1 cellular context compared by ENCODE assay signal in genomic region chr2:217713395-217714267, GRCh38.
TF ChIP-seq lines count a peak whose summit lies in the region.

No MANE protein-coding gene starts in this region.

TF ChIP-seq in HepG2, 621 proteins besides CTCF, POLR2A, EP300 and RAD21 (continued from another document and continues in another):
- TF ChIP-seq CSRNP2 (CRISPR knock-in tag; conservative IDR thresholded peaks at IDR 0.05; ENCODE audit: low read depth) (no peak), CEBPG (CRISPR knock-in tag; IDR thresholded peaks at IDR 0.05) (peak; percentile 81), CENPBD1 (CRISPR knock-in tag; IDR thresholded peaks at IDR 0.05; ENCODE audit: borderline replicate concordance, low read depth) (no peak), ZNF564 (CRISPR knock-in tag; IDR thresholded peaks at IDR 0.05) (no peak), BRD4 (CRISPR knock-in tag; IDR thresholded peaks at IDR 0.05) (no peak), CERS6 (CRISPR knock-in tag; IDR thresholded peaks at IDR 0.05) (no peak), MEIS1 (CRISPR knock-in tag; IDR thresholded peaks at IDR 0.05; ENCODE audit: borderline replicate concordance) (peak; percentile 15; the same call in 1 of the 2 replicates), ZBTB20 (CRISPR knock-in tag; IDR thresholded peaks at IDR 0.05; ENCODE audit: borderline replicate concordance, low read depth) (no peak), ZFP82 (CRISPR knock-in tag; IDR thresholded peaks at IDR 0.05; ENCODE audit: borderline replicate concordance) (no peak), ZBTB1 (CRISPR knock-in tag; IDR thresholded peaks at IDR 0.05; ENCODE audit: borderline replicate concordance) (no peak), XBP1 (CRISPR knock-in tag; IDR thresholded peaks at IDR 0.05) (no peak), ZNF350 (CRISPR knock-in tag; IDR thresholded peaks at IDR 0.05; ENCODE audit: borderline replicate concordance, low read depth) (no peak), ZNF709 (CRISPR knock-in tag; IDR thresholded peaks at IDR 0.05) (no peak), ZNF317 (CRISPR knock-in tag; IDR thresholded peaks at IDR 0.05) (no peak), FOXC1 (CRISPR knock-in tag; IDR thresholded peaks at IDR 0.05; ENCODE audit: borderline replicate concordance) (0 out of 2 replicates have a peak, but pooled peaks have one; percentile 36), ZNF20 (CRISPR knock-in tag; IDR thresholded peaks at IDR 0.05) (no peak), NRL (CRISPR knock-in tag; IDR thresholded peaks at IDR 0.05; ENCODE audit: borderline replicate concordance) (peak; percentile 67; the same call in 1 of the 2 replicates), ZNF549 (CRISPR knock-in tag; IDR thresholded peaks at IDR 0.05) (no peak), ZNF644 (CRISPR knock-in tag; IDR thresholded peaks at IDR 0.05; ENCODE audit: low read depth) (no peak), GMEB2 (CRISPR knock-in tag; IDR thresholded peaks at IDR 0.05; ENCODE audit: low read depth) (no peak), NFIB (CRISPR knock-in tag; IDR thresholded peaks at IDR 0.05; ENCODE audit: borderline replicate concordance) (0 out of 2 replicates have a peak, but pooled peaks have one; percentile 53), ZNF768 (CRISPR knock-in tag; IDR thresholded peaks at IDR 0.05) (no peak), HOXD1 (CRISPR knock-in tag; IDR thresholded peaks at IDR 0.05) (0 out of 2 replicates have a peak, but pooled peaks have one; percentile 40), PREB (CRISPR knock-in tag; IDR thresholded peaks at IDR 0.05) (no peak), MNT (IDR thresholded peaks at IDR 0.05) (no peak), ZNF224 (CRISPR knock-in tag; IDR thresholded peaks at IDR 0.05) (no peak), STAT6 (CRISPR knock-in tag; IDR thresholded peaks at IDR 0.05; ENCODE audit: borderline replicate concordance) (no peak), ZNF792 (CRISPR knock-in tag; IDR thresholded peaks at IDR 0.05) (no peak), SOX5 (CRISPR knock-in tag; IDR thresholded peaks at IDR 0.05; ENCODE audit: borderline replicate concordance) (no peak), JUN (CRISPR knock-in tag; IDR thresholded peaks at IDR 0.05) (no peak), DR1 (CRISPR knock-in tag; IDR thresholded peaks at IDR 0.05) (no peak), SIN3B (IDR thresholded peaks at IDR 0.05; ENCODE audit: low read length) (no peak), ZNF546 (CRISPR knock-in tag; conservative IDR thresholded peaks at IDR 0.05) (no peak), RARA (CRISPR knock-in tag; IDR thresholded peaks at IDR 0.05) (no peak), HDAC2 (CRISPR knock-in tag; IDR thresholded peaks at IDR 0.05) (no peak), ZNF343 (CRISPR knock-in tag; IDR thresholded peaks at IDR 0.05) (no peak), MEF2D (CRISPR knock-in tag; IDR thresholded peaks at IDR 0.05) (no peak), ZNF251 (CRISPR knock-in tag; IDR thresholded peaks at IDR 0.05) (no peak), ZNF326 (CRISPR knock-in tag; IDR thresholded peaks at IDR 0.05; ENCODE audit: borderline replicate concordance) (no peak), ZNF484 (CRISPR knock-in tag; IDR thresholded peaks at IDR 0.05; ENCODE audit: borderline replicate concordance, low read depth) (no peak), REPIN1 (CRISPR knock-in tag; IDR thresholded peaks at IDR 0.05; ENCODE audit: borderline replicate concordance, low read depth) (no peak), ZBTB34 (CRISPR knock-in tag; IDR thresholded peaks at IDR 0.05) (no peak), JARID2 (CRISPR knock-in tag; IDR thresholded peaks at IDR 0.05; ENCODE audit: insufficient replicate concordance) (no peak), MLXIP (CRISPR knock-in tag; IDR thresholded peaks at IDR 0.05; ENCODE audit: borderline replicate concordance) (no peak), SMARCE1 (IDR thresholded peaks at IDR 0.05; ENCODE audit: borderline replicate concordance) (no peak), LBX2 (CRISPR knock-in tag; IDR thresholded peaks at IDR 0.05; ENCODE audit: borderline replicate concordance) (no peak), TEAD3 (CRISPR knock-in tag; optimal IDR thresholded peaks at IDR 0.05; ENCODE audit: borderline replicate concordance) (no peak), CREBL2 (CRISPR knock-in tag; IDR thresholded peaks at IDR 0.05; ENCODE audit: borderline replicate concordance) (no peak), FOSL2 (CRISPR knock-in tag; IDR thresholded peaks at IDR 0.05) (no peak), TCF7 (IDR thresholded peaks at IDR 0.05; ENCODE audit: low read depth) (no peak), NCOA2 (CRISPR knock-in tag; IDR thresholded peaks at IDR 0.05) (no peak), ZNF543 (CRISPR knock-in tag; IDR thresholded peaks at IDR 0.05) (no peak), STAT5B (CRISPR knock-in tag; IDR thresholded peaks at IDR 0.05) (no peak), KMT2A (CRISPR knock-in tag; IDR thresholded peaks at IDR 0.05) (no peak), RXRA (CRISPR knock-in tag; IDR thresholded peaks at IDR 0.05) (peak; percentile 31; the same call in 1 of the 2 replicates), CREB3 (CRISPR knock-in tag; IDR thresholded peaks at IDR 0.05) (no peak), KDM1A (CRISPR knock-in tag; IDR thresholded peaks at IDR 0.05) (no peak), MXD3 (CRISPR knock-in tag; IDR thresholded peaks at IDR 0.05) (no peak)
